8 cellular contexts compared by ENCODE assay signal in genomic region chr6:154302111-154302752, GRCh38. TPM values are rescaled to one million over a fixed set of nuclear protein-coding genes. Genes with fewer than 3 reads are reported as not detected.
DNase-seq lines count a peak whose midpoint lies in the region; ATAC-seq and TF ChIP-seq lines count a peak whose summit lies in the region.

No MANE protein-coding gene starts in this region.

- ATAC-seq in GM19395 (IDR thresholded peaks at IDR 0.05; ENCODE audit: unreplicated experiment) (peak; percentile 87), HG03196 (IDR thresholded peaks at IDR 0.05; ENCODE audit: unreplicated experiment) (peak; percentile 86)

- no peak overlapping the region for H3K4me3 ChIP-seq in SU-DHL-6 (ENCODE audit: insufficient read depth, low read length, poor library complexity, severe bottlenecking)
- H3K4me3 ChIP-seq in kidney epithelial cell (ENCODE audit: low read depth, low read length): no peak overlapping the region
- no peak overlapping the region for H3K4me3 ChIP-seq in coronary artery

- H3K27ac ChIP-seq in SU-DHL-6 (ENCODE audit: low read depth, low read length) (peak overlapping the region; percentile 22; the same call in 1 of the 2 replicates), coronary artery (no peak overlapping the region)

- no peaks in the 10 kb centered on the region for H3F3A ChIP-seq in SU-DHL-6 (ENCODE audit: insufficient read depth)

- H3K36me3 ChIP-seq in SU-DHL-6 (ENCODE audit: low read length): no peaks in the 10 kb centered on the region
- H3K36me3 ChIP-seq in kidney epithelial cell (ENCODE audit: control insufficient read depth, insufficient read depth, low read length): no peaks in the 10 kb centered on the region

- H2AFZ ChIP-seq in SU-DHL-6 (ENCODE audit: low read depth, low read length, severe bottlenecking): no peak overlapping the region

- H3K27me3 ChIP-seq in SU-DHL-6 (ENCODE audit: low read length) (no peaks in the 10 kb centered on the region), kidney epithelial cell (ENCODE audit: control insufficient read depth, insufficient read depth, low read length) (no peaks in the 10 kb centered on the region)

- H4K20me1 ChIP-seq in SU-DHL-6 (ENCODE audit: low read depth, low read length): no peaks in the 10 kb centered on the region

- DNase-seq in EL (peak; percentile 84), kidney epithelial cell (ENCODE audit: low read depth) (peak; percentile 92), coronary artery (ENCODE audit: low spot score) (no peak), SHP77 (lab: John Stamatoyannopoulos, UW) (no peak)
- DNase-seq in central memory CD4-positive, alpha-beta T cell: no peak

- H3K4me2 ChIP-seq in SU-DHL-6 (ENCODE audit: low read depth, low read length, poor library complexity, severe bottlenecking): peak overlapping the region; percentile 41

- no peak for TF ChIP-seq CTCF in SU-DHL-6 (IDR thresholded peaks at IDR 0.05; ENCODE audit: insufficient read depth, low read length, poor library complexity, severe bottlenecking)
- no peak for TF ChIP-seq CTCF in kidney epithelial cell (IDR thresholded peaks at IDR 0.05; ENCODE audit: insufficient read depth, low read length, poor library complexity, severe bottlenecking)
- no peak for TF ChIP-seq CTCF in coronary artery (IDR thresholded peaks at IDR 0.05)

- H3K9me2 ChIP-seq in SU-DHL-6 (replicated peaks; ENCODE audit: insufficient read depth, low read length): no peaks in the 10 kb centered on the region

- H3K9ac ChIP-seq in SU-DHL-6 (ENCODE audit: low read length): no peak overlapping the region

- H3K79me2 ChIP-seq in SU-DHL-6 (ENCODE audit: insufficient read depth, low read length): no peaks in the 10 kb centered on the region

- H3K9me3 ChIP-seq in SU-DHL-6 (ENCODE audit: insufficient read depth, low read length): no peaks in the 10 kb centered on the region

RNA-seq across cellular contexts. Expression of gene IPCEF1, which starts 54.4 kb away (rescaled TPM):
- total RNA-seq in kidney epithelial cell: 0.34 and 1.0 TPM in 2 replicates

Comparison
In these comparisons a context has a peak if more than half of its experiments do, and no peak if none do; other contexts are left out.
1. DNase-seq: peak in EL (single experiment) and kidney epithelial cell (single experiment); none in coronary artery (single experiment), SHP77 (0 of 2) and central memory CD4-positive, alpha-beta T cell (single experiment).